In the genomic region with DNA sequence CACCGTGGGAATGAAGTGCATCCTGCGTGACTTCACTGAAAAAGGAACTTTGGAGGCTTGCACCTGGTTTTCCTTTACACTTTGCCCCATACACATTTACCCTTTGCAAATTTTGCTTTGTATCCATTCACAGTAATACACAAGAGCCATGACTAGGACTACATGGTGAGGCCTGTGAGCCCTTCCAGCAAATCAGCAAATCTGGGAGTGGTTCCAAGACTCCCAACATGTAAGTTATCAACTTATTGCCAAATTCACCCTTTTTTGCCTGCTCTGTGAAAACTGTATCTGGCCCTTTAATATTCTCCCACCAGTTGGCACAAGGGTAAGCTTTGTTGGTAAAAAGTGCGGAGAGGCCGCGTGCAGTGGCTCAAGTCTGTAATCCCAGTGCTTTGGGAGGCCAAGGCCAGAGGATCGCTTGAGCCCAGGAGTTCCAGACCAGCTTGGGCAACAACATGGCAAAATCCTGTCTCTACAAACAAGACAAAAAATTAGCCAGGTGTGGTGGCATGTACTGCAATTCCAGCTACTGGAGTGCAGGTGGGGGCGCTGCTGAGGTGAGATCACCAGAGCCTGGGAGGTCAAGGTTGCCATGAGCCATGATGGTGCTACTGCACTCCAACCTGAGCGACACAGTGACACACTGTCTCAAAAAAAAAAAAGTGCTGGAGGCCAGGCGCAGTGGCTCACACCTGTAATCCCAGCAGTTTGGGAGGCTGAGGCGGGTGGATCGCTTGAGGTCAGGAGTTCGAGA, we compare ENCODE assay signal across 13 cellular contexts. TPM values are rescaled to one million over a fixed set of nuclear protein-coding genes. Genes with fewer than 3 reads are reported as not detected.
DNase-seq lines count a peak whose midpoint lies in the region; ATAC-seq, FAIRE-seq and TF ChIP-seq lines count a peak whose summit lies in the region.
"Had no signal": no experiment of that assay in that cellular context is flagged by ENCODE, and none has a peak within 500 bp of the region (broad histone marks: within the 10 kb centered on the region; RNA-seq: fewer than 3 reads in every experiment).

No MANE protein-coding gene starts in this region.

- H3K9ac ChIP-seq in K562 (ENCODE audit: insufficient read depth in 1 of 2, low read depth in 2 of 2, low read length in 2 of 2) (no peak overlapping the region; a peak in 1 of 4 replicates), mesenchymal stem cell (ENCODE audit: low read length) (no peak overlapping the region)

- H2AFZ ChIP-seq in K562 (ENCODE audit: low read depth, low read length) (no peak overlapping the region), mesenchymal stem cell (ENCODE audit: low read depth, low read length) (no peak overlapping the region)

- no peak overlapping the region for H3K27ac ChIP-seq in K562 (ENCODE audit: extremely low read depth, low read depth, low read length)
- peak overlapping the region; percentile 21 for H3K27ac ChIP-seq in mesenchymal stem cell (ENCODE audit: low read length, poor library complexity, severe bottlenecking)
- no peak overlapping the region for H3K27ac ChIP-seq in CD4-positive, alpha-beta memory T cell (ENCODE audit: low read depth, low read length)

- intact Hi-C loops in K562 (cut with micrococcal nuclease) = no loop called here
- intact Hi-C loops in CD4-positive, alpha-beta memory T cell (cut with micrococcal nuclease) = no loop called here

- CTCF ChIA-PET in K562 (lab: Yijun Ruan, JAX; ENCODE audit: low intra/inter-chr PET ratio) = no interaction called here
- CTCF ChIA-PET in CD4-positive, alpha-beta memory T cell (lab: Charles Lee; ENCODE audit: partially characterized antibody) = interaction anchor here (0.6 to 1.6 kb wide), 4 partner anchors 143 to 188 kb away, joined by 3 to 4 read pairs (median 4); no protein-coding TSS in a partner anchor

- H3K79me2 ChIP-seq in K562 (ENCODE audit: control insufficient read depth, insufficient read depth, low read length) = peaks cover 31% of the 10 kb centered on the region

- no peak overlapping the region for H4K8ac ChIP-seq in mesenchymal stem cell (ENCODE audit: low read length)

- H2AK5ac ChIP-seq in mesenchymal stem cell (ENCODE audit: low read length, severe bottlenecking) = no peak overlapping the region

- TF ChIP-seq RAD21 in K562 (CRISPR knock-in tag; conservative IDR thresholded peaks at IDR 0.05 in 1 of 2, IDR thresholded peaks at IDR 0.05 in 1 of 2) = no peak

- no peak overlapping the region for H3K23ac ChIP-seq in mesenchymal stem cell (ENCODE audit: low read length in 2 of 2)

- peaks cover 26% of the 10 kb centered on the region for H3K79me1 ChIP-seq in mesenchymal stem cell (replicated peaks; ENCODE audit: low read length, poor library complexity, severe bottlenecking)

- H3K27me3 ChIP-seq in K562 (ENCODE audit: control insufficient read depth in 2 of 2, insufficient read depth in 2 of 2, low read length in 2 of 2) = no peaks in the 10 kb centered on the region
- no peaks in the 10 kb centered on the region for H3K27me3 ChIP-seq in mesenchymal stem cell (ENCODE audit: control insufficient read depth in 1 of 2, insufficient read depth in 1 of 2, low read length in 2 of 2)
- H3K27me3 ChIP-seq in CD4-positive, alpha-beta memory T cell (ENCODE audit: insufficient read depth, low read length) = no peaks in the 10 kb centered on the region

- TF ChIP-seq CTCF in K562 (IDR thresholded peaks at IDR 0.05 in 2 of 3, conservative IDR thresholded peaks at IDR 0.05 in 1 of 3; ENCODE audit: insufficient read depth in 2 of 3, low read depth in 1 of 3, low read length in 3 of 3) (peak; percentile 19 to 32 (median 23); a peak in 1 of 6 replicates), endothelial cell (IDR thresholded peaks at IDR 0.05; ENCODE audit: unreplicated experiment) (no peak)

- H4K20me1 ChIP-seq in K562 (replicated peaks; ENCODE audit: control insufficient read depth, insufficient read depth, low read length) = no peaks in the 10 kb centered on the region

- H3K4me1 ChIP-seq in K562 (replicated peaks in 1 of 2; ENCODE audit: control insufficient read depth in 2 of 2, insufficient read depth in 2 of 2, low read length in 2 of 2) (peaks cover 3 to 4% of the 10 kb centered on the region in 2 experiments; a peak in 3 of 5 replicates), mesenchymal stem cell (ENCODE audit: control insufficient read depth, insufficient read depth, low read depth, low read length) (peaks cover 2% of the 10 kb centered on the region)
- H3K4me1 ChIP-seq in CD4-positive, alpha-beta memory T cell (ENCODE audit: insufficient read depth, low read length) = peaks cover 10% of the 10 kb centered on the region

- in situ Hi-C loops in K562 (cut with MboI) = no loop called here

- DNase-seq in activated T-cell treated with anti-CD3 and anti-CD28 coated beads, Interleukin-2, amount 50 U/mL, for 1 hour = peak; percentile 27
- DNase-seq in activated T-cell treated with anti-CD3 and anti-CD28 coated beads for 4 hours (no peak), HT-29 (ENCODE audit: low spot score) (peak; percentile 7), K562 (ENCODE audit: extremely low read depth in 1 of 4, low spot score in 3 of 4) (peak in 1 of 4 experiments; percentile 25), mesenchymal stem cell (no peak), endothelial cell (ENCODE audit: low spot score) (no peak), pons (ENCODE audit: low spot score) (no peak)
- no peak for DNase-seq in CD4-positive, alpha-beta memory T cell
- DNase-seq: hippocampal formation, NCI-H226, SHP77 treated with DMSO at 0.1 percent for 48 hours had no signal

- H3K36me3 ChIP-seq in K562 (ENCODE audit: control insufficient read depth, insufficient read depth, low read length) (peaks cover 24% of the 10 kb centered on the region), mesenchymal stem cell (ENCODE audit: control insufficient read depth in 1 of 2, insufficient read depth in 2 of 2, low read depth in 1 of 2, low read length in 2 of 2) (peaks cover 8 to 22% of the 10 kb centered on the region in 2 experiments)
- no peaks in the 10 kb centered on the region for H3K36me3 ChIP-seq in CD4-positive, alpha-beta memory T cell (ENCODE audit: insufficient read depth, low read length)

- no peak overlapping the region for H3K18ac ChIP-seq in mesenchymal stem cell (ENCODE audit: low read depth in 1 of 2, low read length in 2 of 2)

- no peak overlapping the region for H2BK12ac ChIP-seq in mesenchymal stem cell (ENCODE audit: low read length in 2 of 2)

- POLR2A ChIA-PET in K562 (lab: Yijun Ruan, JAX) = interaction anchor here (0.6 kb wide), 1 partner anchor 172 kb away, joined by 3 read pairs; no protein-coding TSS in a partner anchor
- POLR2A ChIA-PET in CD4-positive, alpha-beta memory T cell (lab: Charles Lee; ENCODE audit: partially characterized antibody) = no interaction called here

- no peak overlapping the region for H3K4ac ChIP-seq in mesenchymal stem cell (ENCODE audit: low read depth in 1 of 2, low read length in 2 of 2)

- H3K4me2 ChIP-seq in K562 (ENCODE audit: insufficient read depth, low read length) (no peak overlapping the region), mesenchymal stem cell (ENCODE audit: low read length, poor library complexity, severe bottlenecking) (no peak overlapping the region)

- H3K4me3 ChIP-seq in K562 (no peak overlapping the region), mesenchymal stem cell (ENCODE audit: insufficient read depth in 1 of 2, low read depth in 1 of 2, low read length in 2 of 2) (no peak overlapping the region)
- no peak overlapping the region for H3K4me3 ChIP-seq in CD4-positive, alpha-beta memory T cell (ENCODE audit: low read length in 2 of 2)
- H3K4me3 ChIP-seq: HAP-1 had no signal

- no peak for TF ChIP-seq POLR2A in K562 (conservative IDR thresholded peaks at IDR 0.05)

- H3K36me3 Mint-ChIP-seq in endothelial cell (ENCODE audit: low read depth, unreplicated experiment) = peaks cover 3% of the 10 kb centered on the region
- H3K36me3 Mint-ChIP-seq in CD4-positive, alpha-beta memory T cell = peaks cover 11 to 30% of the 10 kb centered on the region in 2 donors

- no peak overlapping the region for H2BK15ac ChIP-seq in mesenchymal stem cell (ENCODE audit: low read depth, poor library complexity, severe bottlenecking)

- no peaks in the 10 kb centered on the region for H3K9me3 ChIP-seq in K562 (replicated peaks; ENCODE audit: control insufficient read depth, insufficient read depth, low read depth, low read length)
- no peaks in the 10 kb centered on the region for H3K9me3 ChIP-seq in mesenchymal stem cell (ENCODE audit: control insufficient read depth, low read length)
- H3K9me3 ChIP-seq in CD4-positive, alpha-beta memory T cell (ENCODE audit: control insufficient read depth in 1 of 2, low read length in 2 of 2) = no peaks in the 10 kb centered on the region
- H3K9me3 ChIP-seq: HAP-1 had no signal

- BruUV-seq in K562 (replicated peaks; lab: Mats Ljungman, UMichigan) = no TSS peak

- TF ChIP-seq EP300 in K562 (IDR thresholded peaks at IDR 0.05; ENCODE audit: low read length) = no peak

- no peak for ATAC-seq in K562

- H3K9me3 Mint-ChIP-seq in endothelial cell (ENCODE audit: unreplicated experiment) = no peaks in the 10 kb centered on the region
- H3K9me3 Mint-ChIP-seq in CD4-positive, alpha-beta memory T cell = peaks cover 0 to 2% (median 0%) of the 10 kb centered on the region in 8 donors
- H3K9me3 Mint-ChIP-seq: dendritic cell treated with granulocyte-macrophage colony-stimulating factor and Interleukin-4, amounts not matched to agents 40 ng/mL and 50 ng/mL, for 4 days had no signal

- WGBS in K562 (ENCODE audit: insufficient coverage, low coverage, missing lambda C conversion rate) = 98% methylated on average over 9 of the region's 12 CpGs
- 95% methylated on average over 11 of the region's 12 CpGs for WGBS in mesenchymal stem cell

- H3K4me1 Mint-ChIP-seq in endothelial cell (ENCODE audit: unreplicated experiment) = no peaks in the 10 kb centered on the region
- peaks cover 19 to 29% (median 25%) of the 10 kb centered on the region in 4 donors for H3K4me1 Mint-ChIP-seq in CD4-positive, alpha-beta memory T cell

- H4K91ac ChIP-seq in mesenchymal stem cell (ENCODE audit: low read length) = no peak overlapping the region

- peaks cover 3% of the 10 kb centered on the region for H3K27me3 Mint-ChIP-seq in endothelial cell (ENCODE audit: unreplicated experiment)
- H3K27me3 Mint-ChIP-seq in CD4-positive, alpha-beta memory T cell = no peaks in the 10 kb centered on the region
- H3K27me3 Mint-ChIP-seq: dendritic cell treated with granulocyte-macrophage colony-stimulating factor and Interleukin-4, amounts not matched to agents 40 ng/mL and 50 ng/mL, for 4 days had no signal

- H2BK120ac ChIP-seq in mesenchymal stem cell (ENCODE audit: low read depth, low read length) = no peak overlapping the region

- no peak overlapping the region for H3K27ac Mint-ChIP-seq in endothelial cell (ENCODE audit: unreplicated experiment)
- H3K27ac Mint-ChIP-seq in CD4-positive, alpha-beta memory T cell = no peak overlapping the region
- H3K27ac Mint-ChIP-seq: dendritic cell treated with granulocyte-macrophage colony-stimulating factor and Interleukin-4, amounts not matched to agents 40 ng/mL and 50 ng/mL, for 4 days had no signal

- no peak overlapping the region for H2BK5ac ChIP-seq in mesenchymal stem cell (ENCODE audit: low read depth, low read length, poor library complexity, severe bottlenecking)

- FAIRE-seq in K562 (lab: Jason Lieb, UNC) = no peak

- H3K14ac ChIP-seq in mesenchymal stem cell (ENCODE audit: low read length in 2 of 2) = no peak overlapping the region

- H3K9me1 ChIP-seq in K562 (ENCODE audit: control insufficient read depth, insufficient read depth, low read length) = no peaks in the 10 kb centered on the region

- no peak overlapping the region for H3K4me3 Mint-ChIP-seq in endothelial cell (ENCODE audit: unreplicated experiment)
- H3K4me3 Mint-ChIP-seq in CD4-positive, alpha-beta memory T cell = no peak overlapping the region
- H3K4me3 Mint-ChIP-seq: dendritic cell treated with granulocyte-macrophage colony-stimulating factor and Interleukin-4, amounts not matched to agents 40 ng/mL and 50 ng/mL, for 4 days had no signal

RNA-seq across cellular contexts. Expression of a gene that starts 5.0 kb away (rescaled TPM):
- total RNA-seq in HT-29 (2014; rRNA removed; shearing (Covaris generic)) = 2.4 and 3.8 TPM in 2 replicates
- total RNA-seq in K562 (2011; cell fraction: chromatin; rRNA removed; ENCODE audit: low replicate concordance) = 8.6 and 27.1 TPM in 2 replicates
- total RNA-seq in K562 (2011; cell fraction: nucleolus; rRNA removed) = 5.0 and 5.5 TPM in 2 replicates
- total RNA-seq in K562 (2011; cell fraction: nucleoplasm; rRNA removed) = 8.9 and 9.2 TPM in 2 replicates
- total RNA-seq in K562 (2014; rRNA removed) = 7.2 and 7.9 TPM in 2 replicates
- total RNA-seq in K562 (2014; rRNA removed; fragmentation: Illumina TruSeq; extraction: Trizol) = 11.9 and 12.7 TPM in 2 replicates
- 11.5 and 12.0 TPM in 2 replicates for total RNA-seq in K562 (2015; rRNA removed; fragmentation: Illumina TruSeq; extraction: Trizol)
- 8.2 and 8.3 TPM in 2 replicates for total RNA-seq in K562 (2021)
- polyA plus RNA-seq in K562 (2011; rRNA removed) = 12.1 and 15.6 TPM in 2 replicates
- 4.0 and 5.6 TPM in 2 replicates for polyA plus RNA-seq in K562 (2011; cell fraction: cytosol; rRNA removed)
- 7.9 and 13.1 TPM in 2 replicates for polyA plus RNA-seq in K562 (2011; cell fraction: nucleus; rRNA removed)
- 4.8 and 5.8 TPM in 2 replicates for polyA plus RNA-seq in K562 (2012)
- polyA plus RNA-seq in K562 (2014; fragmentation: Illumina TruSeq; extraction: Trizol) = 6.0 and 7.1 TPM in 2 replicates
- polyA plus RNA-seq in K562 (2014; fragmentation: Nextera tagmentation; extraction: Ambion mirVana) = 1 to 10 TPM; 3.5 to 4.7 TPM
- polyA plus RNA-seq in K562 (2014; rRNA removed) = 5.5 and 8.3 TPM in 2 replicates
- 22.1 and 26.3 TPM in 2 replicates for polyA minus RNA-seq in K562 (2011; rRNA and poly(A)+ RNA removed)
- 7.5 and 8.8 TPM in 2 replicates for polyA minus RNA-seq in K562 (2011; cell fraction: cytosol; rRNA and poly(A)+ RNA removed)
- 7.3 and 13.4 TPM in 2 replicates for polyA minus RNA-seq in K562 (2011; cell fraction: nucleus; rRNA and poly(A)+ RNA removed)
- polyA plus RNA-seq in mesenchymal stem cell (2013, experiment 1 of 2) = 4.2 TPM
- 3.8 TPM for polyA plus RNA-seq in mesenchymal stem cell (2013, experiment 2 of 2)
- 8.3 TPM for total RNA-seq in endothelial cell (ENCODE audit: unreplicated experiment)
- 10 to 100 TPM; 12.1 to 12.6 TPM for total RNA-seq in CD4-positive, alpha-beta memory T cell
- polyA plus RNA-seq in CD4-positive, alpha-beta memory T cell = 1 to 10 TPM; 4.6 to 6.7 TPM

RNA-seq across cellular contexts. Expression of a gene that starts 52.9 kb away (rescaled TPM):
- 4.3 and 9.3 TPM in 2 replicates for total RNA-seq in HT-29 (2014; rRNA removed; shearing (Covaris generic))
- total RNA-seq in K562 (2011; cell fraction: chromatin; rRNA removed; ENCODE audit: low replicate concordance) = 0.28 and 0.90 TPM in 2 replicates
- total RNA-seq in K562 (2011; cell fraction: nucleolus; rRNA removed) = 0.33 and 0.66 TPM in 2 replicates
- total RNA-seq in K562 (2011; cell fraction: nucleoplasm; rRNA removed) = 0.15 and 0.23 TPM in 2 replicates
- total RNA-seq in K562 (2014; rRNA removed) = 0.05 and 0.16 TPM in 2 replicates
- total RNA-seq in K562 (2014; rRNA removed; fragmentation: Illumina TruSeq; extraction: Trizol) = 0.07 and 0.10 TPM in 2 replicates
- total RNA-seq in K562 (2015; rRNA removed; fragmentation: Illumina TruSeq; extraction: Trizol) = 0.04 TPM in 1 of 2 replicates, not detected in the other
- 0.16 and 0.22 TPM in 2 replicates for total RNA-seq in K562 (2021)
- 0.14 and 0.24 TPM in 2 replicates for polyA plus RNA-seq in K562 (2011; rRNA removed)
- 0.15 and 0.16 TPM in 2 replicates for polyA plus RNA-seq in K562 (2011; cell fraction: cytosol; rRNA removed)
- 0.11 and 0.28 TPM in 2 replicates for polyA plus RNA-seq in K562 (2011; cell fraction: nucleus; rRNA removed)
- 0.10 and 0.18 TPM in 2 replicates for polyA plus RNA-seq in K562 (2012)
- 0.08 TPM in 1 of 2 replicates, not detected in the other for polyA plus RNA-seq in K562 (2014; fragmentation: Illumina TruSeq; extraction: Trizol)
- under 1 TPM in 1 of 2 experiments, not detected in 1; 0.03 TPM for polyA plus RNA-seq in K562 (2014; fragmentation: Nextera tagmentation; extraction: Ambion mirVana)
- 0.13 TPM in 1 of 2 replicates, not detected in the other for polyA plus RNA-seq in K562 (2014; rRNA removed)
- polyA minus RNA-seq in K562 (2011; rRNA and poly(A)+ RNA removed) = 0.53 and 0.54 TPM in 2 replicates
- polyA minus RNA-seq in K562 (2011; cell fraction: cytosol; rRNA and poly(A)+ RNA removed) = not detected in 2 replicates
- 0.40 and 0.89 TPM in 2 replicates for polyA minus RNA-seq in K562 (2011; cell fraction: nucleus; rRNA and poly(A)+ RNA removed)
- polyA plus RNA-seq in mesenchymal stem cell (2013, experiment 1 of 2) = 24.9 TPM
- 24.0 TPM for polyA plus RNA-seq in mesenchymal stem cell (2013, experiment 2 of 2)
- 4.6 TPM for total RNA-seq in endothelial cell (ENCODE audit: unreplicated experiment)
- total RNA-seq in CD4-positive, alpha-beta memory T cell = 1 to 10 TPM; 8.2 to 8.3 TPM
- polyA plus RNA-seq in CD4-positive, alpha-beta memory T cell = 1 to 10 TPM; 6.4 to 7.4 TPM

Comparison
In these comparisons a context has a peak if more than half of its experiments do, and no peak if none do; other contexts are left out.
1. DNase-seq: peak in activated T-cell treated with anti-CD3 and anti-CD28 coated beads, Interleukin-2, amount 50 U/mL, for 1 hour (single experiment) and HT-29 (single experiment); none in activated T-cell treated with anti-CD3 and anti-CD28 coated beads for 4 hours (single experiment), mesenchymal stem cell (single experiment), endothelial cell (single experiment), CD4-positive, alpha-beta memory T cell (0 of 5) and pons (single experiment).